In genomic region chr9:6631207-6631512, GRCh38 we compare ENCODE assay signal across 1 cellular context.
TF ChIP-seq lines count a peak whose summit lies in the region.

No MANE protein-coding gene starts in this region.

TF ChIP-seq in WTC11, 78 proteins besides CTCF, POLR2A, EP300 and RAD21 (continued from another document):
- TF ChIP-seq ZNF425 (CRISPR knock-in tag; conservative IDR thresholded peaks at IDR 0.05), result no peak
- TF ChIP-seq E2F5 (CRISPR knock-in tag; IDR thresholded peaks at IDR 0.05), result no peak
- no peak for TF ChIP-seq USF2 (CRISPR knock-in tag; IDR thresholded peaks at IDR 0.05)
- TF ChIP-seq GRHL2 (CRISPR knock-in tag; IDR thresholded peaks at IDR 0.05; ENCODE audit: insufficient replicate concordance, severe bottlenecking), result no peak
- no peak for TF ChIP-seq AR (CRISPR knock-in tag; IDR thresholded peaks at IDR 0.05)
- TF ChIP-seq ZNF317 (CRISPR knock-in tag; IDR thresholded peaks at IDR 0.05; ENCODE audit: borderline replicate concordance, low read depth), result no peak
- TF ChIP-seq RELA (CRISPR knock-in tag; IDR thresholded peaks at IDR 0.05; ENCODE audit: borderline replicate concordance), result no peak
- TF ChIP-seq ETV6 (CRISPR knock-in tag; IDR thresholded peaks at IDR 0.05), result no peak
- TF ChIP-seq SOX15 (CRISPR knock-in tag; IDR thresholded peaks at IDR 0.05), result no peak
- TF ChIP-seq GABPB1 (CRISPR knock-in tag; IDR thresholded peaks at IDR 0.05), result no peak
- TF ChIP-seq NR3C1 (CRISPR knock-in tag; conservative IDR thresholded peaks at IDR 0.05; ENCODE audit: low read depth), result no peak
